ENCODE assay signal across 1 cellular context in the genomic region with DNA sequence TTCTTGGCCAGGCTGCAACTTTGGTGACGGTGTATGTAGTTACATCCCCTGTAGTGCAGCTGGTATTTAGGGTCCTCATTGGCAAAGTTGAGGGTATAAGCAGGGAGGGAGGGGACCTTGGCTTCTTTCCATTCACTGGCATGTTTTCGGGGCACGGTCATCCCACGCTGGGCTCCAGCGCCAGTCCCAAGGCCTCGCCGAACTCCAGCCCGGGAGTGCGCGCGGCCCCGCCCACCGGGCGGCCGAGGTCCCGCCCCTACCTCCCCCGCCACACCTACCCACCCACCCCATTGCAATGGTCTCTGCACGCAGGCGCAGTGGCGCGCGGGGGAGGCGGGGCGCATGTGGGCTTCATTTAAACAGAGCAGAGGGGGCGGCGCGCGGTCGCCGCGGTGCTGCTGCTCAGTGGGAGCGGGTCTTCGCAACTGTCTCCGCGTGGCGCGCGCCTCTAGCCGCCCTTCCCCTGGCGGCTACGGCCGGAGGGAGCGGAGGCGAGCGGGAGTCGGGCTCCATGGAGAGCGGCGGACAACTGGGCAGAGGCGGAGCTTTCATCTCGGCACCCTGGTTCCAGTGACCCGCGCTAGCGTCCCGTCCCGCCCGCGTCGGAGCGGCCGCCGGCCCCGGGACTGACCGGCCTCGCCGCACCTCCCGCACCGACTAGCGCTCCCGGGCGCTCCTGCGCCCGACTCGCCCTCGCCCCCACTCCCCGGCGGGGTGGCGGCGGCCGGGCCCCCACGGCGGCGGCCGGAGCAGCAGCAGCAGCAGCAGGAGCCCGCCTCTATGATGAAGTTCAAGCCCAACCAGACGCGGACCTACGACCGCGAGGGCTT.
A peak's percentile ranks its signal among the peaks of the same experiment; 100 is the strongest.
TF ChIP-seq lines count a peak whose summit lies in the region.

A gene (plus strand): TSS at position 383 of the 830 bp plus-strand sequence. CDS start 398 bp downstream, at position 781.

TF ChIP-seq in K562, 482 proteins besides CTCF, POLR2A, EP300 and RAD21 (continued from another document and continues in another):
- TF ChIP-seq, protein P1, sequence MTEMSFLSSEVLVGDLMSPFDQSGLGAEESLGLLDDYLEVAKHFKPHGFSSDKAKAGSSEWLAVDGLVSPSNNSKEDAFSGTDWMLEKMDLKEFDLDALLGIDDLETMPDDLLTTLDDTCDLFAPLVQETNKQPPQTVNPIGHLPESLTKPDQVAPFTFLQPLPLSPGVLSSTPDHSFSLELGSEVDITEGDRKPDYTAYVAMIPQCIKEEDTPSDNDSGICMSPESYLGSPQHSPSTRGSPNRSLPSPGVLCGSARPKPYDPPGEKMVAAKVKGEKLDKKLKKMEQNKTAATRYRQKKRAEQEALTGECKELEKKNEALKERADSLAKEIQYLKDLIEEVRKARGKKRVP (CRISPR knock-in tag; IDR thresholded peaks at IDR 0.05): 0 out of 2 replicates have a peak, but pooled peaks have one; percentile 42
- TF ChIP-seq FOXK2 (conservative IDR thresholded peaks at IDR 0.05 in 1 of 2, IDR thresholded peaks at IDR 0.05 in 1 of 2; ENCODE audit: low read depth in 2 of 2) (peak; percentile 4 to 13; a peak in 1 of 4 replicates), FIP1L1 (IDR thresholded peaks at IDR 0.05; ENCODE audit: low read depth, low read length, poor library complexity, severe bottlenecking) (peak; percentile 62), POLR2B (IDR thresholded peaks at IDR 0.05; ENCODE audit: low read depth, partially characterized antibody) (peak; percentile 91), HNRNPLL (IDR thresholded peaks at IDR 0.05; ENCODE audit: low read depth, low read length, poor library complexity, severe bottlenecking) (peak; percentile 38), ZBTB7A (IDR thresholded peaks at IDR 0.05; ENCODE audit: borderline replicate concordance, control insufficient read depth, low read depth, low read length) (peak; percentile 88; the same call in 1 of the 2 replicates), GABPB1 (CRISPR knock-in tag; IDR thresholded peaks at IDR 0.05) (0 out of 2 replicates have a peak, but pooled peaks have one; percentile 0), POLR2H (tag; IDR thresholded peaks at IDR 0.05; ENCODE audit: low read depth) (peak; percentile 95), TAF7 (tag; IDR thresholded peaks at IDR 0.05) (peak; percentile 43; the same call in 1 of the 2 replicates), MAZ (CRISPR knock-in tag; conservative IDR thresholded peaks at IDR 0.05 in 1 of 2, IDR thresholded peaks at IDR 0.05 in 1 of 2) (peak; percentile 60 to 71; a peak in 3 of 4 replicates), MEIS2 (IDR thresholded peaks at IDR 0.05; ENCODE audit: partially characterized antibody) (peak; percentile 32), BRD9 (IDR thresholded peaks at IDR 0.05; ENCODE audit: low read depth, partially characterized antibody) (peak; percentile 60), MTA3 (IDR thresholded peaks at IDR 0.05; ENCODE audit: borderline replicate concordance) (0 out of 2 replicates have a peak, but pooled peaks have one; percentile 58), MBD2 (IDR thresholded peaks at IDR 0.05; ENCODE audit: borderline replicate concordance, low read depth) (peak; percentile 63), KDM5B (IDR thresholded peaks at IDR 0.05; ENCODE audit: insufficient replicate concordance, low read depth, low read length) (peak; percentile 86), TAF9B (IDR thresholded peaks at IDR 0.05; ENCODE audit: partially characterized antibody) (peak; percentile 70), TOE1 (IDR thresholded peaks at IDR 0.05; ENCODE audit: borderline replicate concordance) (peak; percentile 64; the same call in 1 of the 2 replicates), TOE1 (CRISPR knock-in tag; IDR thresholded peaks at IDR 0.05; ENCODE audit: borderline replicate concordance, low read depth) (0 out of 2 replicates have a peak, but pooled peaks have one; percentile 21), SAP30 (IDR thresholded peaks at IDR 0.05; ENCODE audit: borderline replicate concordance, insufficient read depth, low read depth, low read length, poor library complexity, severe bottlenecking) (peak; percentile 46), CBX5 (IDR thresholded peaks at IDR 0.05; ENCODE audit: borderline replicate concordance, low read depth) (0 out of 2 replicates have a peak, but pooled peaks have one; percentile 6), TAF1 (IDR thresholded peaks at IDR 0.05; ENCODE audit: control insufficient read depth, extremely low read depth, insufficient read depth, low read length, severe bottlenecking) (peak; percentile 89), SMAD1 (IDR thresholded peaks at IDR 0.05; ENCODE audit: low read depth, low read length, partially characterized antibody) (peak; percentile 43), FOXP1 (CRISPR knock-in tag; IDR thresholded peaks at IDR 0.05) (peak; percentile 63; the same call in 1 of the 2 replicates), GABPA (tag; conservative IDR thresholded peaks at IDR 0.05; ENCODE audit: low read depth) (0 out of 2 replicates have a peak, but pooled peaks have one; percentile 17), CXXC5 (CRISPR knock-in tag; IDR thresholded peaks at IDR 0.05) (peak; percentile 74), CTBP1 (IDR thresholded peaks at IDR 0.05; ENCODE audit: borderline replicate concordance) (peak; percentile 43), RB1 (IDR thresholded peaks at IDR 0.05; ENCODE audit: low read depth) (peak; percentile 50), EP400 (IDR thresholded peaks at IDR 0.05) (peak; percentile 56), KLF13 (tag; IDR thresholded peaks at IDR 0.05; ENCODE audit: borderline replicate concordance, low read depth) (0 out of 2 replicates have a peak, but pooled peaks have one; percentile 42), NFIC (IDR thresholded peaks at IDR 0.05) (peak; percentile 79), HDAC1 (IDR thresholded peaks at IDR 0.05) (peak in 1 of 2 experiments; percentile 74; a peak in 2 of 4 replicates)
- TF ChIP-seq, protein P2, sequence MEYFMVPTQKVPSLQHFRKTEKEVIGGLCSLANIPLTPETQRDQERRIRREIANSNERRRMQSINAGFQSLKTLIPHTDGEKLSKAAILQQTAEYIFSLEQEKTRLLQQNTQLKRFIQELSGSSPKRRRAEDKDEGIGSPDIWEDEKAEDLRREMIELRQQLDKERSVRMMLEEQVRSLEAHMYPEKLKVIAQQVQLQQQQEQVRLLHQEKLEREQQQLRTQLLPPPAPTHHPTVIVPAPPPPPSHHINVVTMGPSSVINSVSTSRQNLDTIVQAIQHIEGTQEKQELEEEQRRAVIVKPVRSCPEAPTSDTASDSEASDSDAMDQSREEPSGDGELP (CRISPR knock-in tag; IDR thresholded peaks at IDR 0.05; ENCODE audit: borderline replicate concordance): peak; percentile 41; the same call in 1 of the 2 replicates
- TF ChIP-seq, protein P3, sequence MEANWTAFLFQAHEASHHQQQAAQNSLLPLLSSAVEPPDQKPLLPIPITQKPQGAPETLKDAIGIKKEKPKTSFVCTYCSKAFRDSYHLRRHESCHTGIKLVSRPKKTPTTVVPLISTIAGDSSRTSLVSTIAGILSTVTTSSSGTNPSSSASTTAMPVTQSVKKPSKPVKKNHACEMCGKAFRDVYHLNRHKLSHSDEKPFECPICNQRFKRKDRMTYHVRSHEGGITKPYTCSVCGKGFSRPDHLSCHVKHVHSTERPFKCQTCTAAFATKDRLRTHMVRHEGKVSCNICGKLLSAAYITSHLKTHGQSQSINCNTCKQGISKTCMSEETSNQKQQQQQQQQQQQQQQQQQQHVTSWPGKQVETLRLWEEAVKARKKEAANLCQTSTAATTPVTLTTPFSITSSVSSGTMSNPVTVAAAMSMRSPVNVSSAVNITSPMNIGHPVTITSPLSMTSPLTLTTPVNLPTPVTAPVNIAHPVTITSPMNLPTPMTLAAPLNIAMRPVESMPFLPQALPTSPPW (CRISPR knock-in tag; IDR thresholded peaks at IDR 0.05): peak; percentile 97
- TF ChIP-seq, protein P4, sequence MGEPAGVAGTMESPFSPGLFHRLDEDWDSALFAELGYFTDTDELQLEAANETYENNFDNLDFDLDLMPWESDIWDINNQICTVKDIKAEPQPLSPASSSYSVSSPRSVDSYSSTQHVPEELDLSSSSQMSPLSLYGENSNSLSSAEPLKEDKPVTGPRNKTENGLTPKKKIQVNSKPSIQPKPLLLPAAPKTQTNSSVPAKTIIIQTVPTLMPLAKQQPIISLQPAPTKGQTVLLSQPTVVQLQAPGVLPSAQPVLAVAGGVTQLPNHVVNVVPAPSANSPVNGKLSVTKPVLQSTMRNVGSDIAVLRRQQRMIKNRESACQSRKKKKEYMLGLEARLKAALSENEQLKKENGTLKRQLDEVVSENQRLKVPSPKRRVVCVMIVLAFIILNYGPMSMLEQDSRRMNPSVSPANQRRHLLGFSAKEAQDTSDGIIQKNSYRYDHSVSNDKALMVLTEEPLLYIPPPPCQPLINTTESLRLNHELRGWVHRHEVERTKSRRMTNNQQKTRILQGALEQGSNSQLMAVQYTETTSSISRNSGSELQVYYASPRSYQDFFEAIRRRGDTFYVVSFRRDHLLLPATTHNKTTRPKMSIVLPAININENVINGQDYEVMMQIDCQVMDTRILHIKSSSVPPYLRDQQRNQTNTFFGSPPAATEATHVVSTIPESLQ (CRISPR knock-in tag; IDR thresholded peaks at IDR 0.05): 0 out of 2 replicates have a peak, but pooled peaks have one; percentile 46
- TF ChIP-seq, protein P5, sequence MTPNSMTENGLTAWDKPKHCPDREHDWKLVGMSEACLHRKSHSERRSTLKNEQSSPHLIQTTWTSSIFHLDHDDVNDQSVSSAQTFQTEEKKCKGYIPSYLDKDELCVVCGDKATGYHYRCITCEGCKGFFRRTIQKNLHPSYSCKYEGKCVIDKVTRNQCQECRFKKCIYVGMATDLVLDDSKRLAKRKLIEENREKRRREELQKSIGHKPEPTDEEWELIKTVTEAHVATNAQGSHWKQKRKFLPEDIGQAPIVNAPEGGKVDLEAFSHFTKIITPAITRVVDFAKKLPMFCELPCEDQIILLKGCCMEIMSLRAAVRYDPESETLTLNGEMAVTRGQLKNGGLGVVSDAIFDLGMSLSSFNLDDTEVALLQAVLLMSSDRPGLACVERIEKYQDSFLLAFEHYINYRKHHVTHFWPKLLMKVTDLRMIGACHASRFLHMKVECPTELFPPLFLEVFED (CRISPR knock-in tag; conservative IDR thresholded peaks at IDR 0.05): 0 out of 2 replicates have a peak, but pooled peaks have one; percentile 28
- TF ChIP-seq, protein P6, sequence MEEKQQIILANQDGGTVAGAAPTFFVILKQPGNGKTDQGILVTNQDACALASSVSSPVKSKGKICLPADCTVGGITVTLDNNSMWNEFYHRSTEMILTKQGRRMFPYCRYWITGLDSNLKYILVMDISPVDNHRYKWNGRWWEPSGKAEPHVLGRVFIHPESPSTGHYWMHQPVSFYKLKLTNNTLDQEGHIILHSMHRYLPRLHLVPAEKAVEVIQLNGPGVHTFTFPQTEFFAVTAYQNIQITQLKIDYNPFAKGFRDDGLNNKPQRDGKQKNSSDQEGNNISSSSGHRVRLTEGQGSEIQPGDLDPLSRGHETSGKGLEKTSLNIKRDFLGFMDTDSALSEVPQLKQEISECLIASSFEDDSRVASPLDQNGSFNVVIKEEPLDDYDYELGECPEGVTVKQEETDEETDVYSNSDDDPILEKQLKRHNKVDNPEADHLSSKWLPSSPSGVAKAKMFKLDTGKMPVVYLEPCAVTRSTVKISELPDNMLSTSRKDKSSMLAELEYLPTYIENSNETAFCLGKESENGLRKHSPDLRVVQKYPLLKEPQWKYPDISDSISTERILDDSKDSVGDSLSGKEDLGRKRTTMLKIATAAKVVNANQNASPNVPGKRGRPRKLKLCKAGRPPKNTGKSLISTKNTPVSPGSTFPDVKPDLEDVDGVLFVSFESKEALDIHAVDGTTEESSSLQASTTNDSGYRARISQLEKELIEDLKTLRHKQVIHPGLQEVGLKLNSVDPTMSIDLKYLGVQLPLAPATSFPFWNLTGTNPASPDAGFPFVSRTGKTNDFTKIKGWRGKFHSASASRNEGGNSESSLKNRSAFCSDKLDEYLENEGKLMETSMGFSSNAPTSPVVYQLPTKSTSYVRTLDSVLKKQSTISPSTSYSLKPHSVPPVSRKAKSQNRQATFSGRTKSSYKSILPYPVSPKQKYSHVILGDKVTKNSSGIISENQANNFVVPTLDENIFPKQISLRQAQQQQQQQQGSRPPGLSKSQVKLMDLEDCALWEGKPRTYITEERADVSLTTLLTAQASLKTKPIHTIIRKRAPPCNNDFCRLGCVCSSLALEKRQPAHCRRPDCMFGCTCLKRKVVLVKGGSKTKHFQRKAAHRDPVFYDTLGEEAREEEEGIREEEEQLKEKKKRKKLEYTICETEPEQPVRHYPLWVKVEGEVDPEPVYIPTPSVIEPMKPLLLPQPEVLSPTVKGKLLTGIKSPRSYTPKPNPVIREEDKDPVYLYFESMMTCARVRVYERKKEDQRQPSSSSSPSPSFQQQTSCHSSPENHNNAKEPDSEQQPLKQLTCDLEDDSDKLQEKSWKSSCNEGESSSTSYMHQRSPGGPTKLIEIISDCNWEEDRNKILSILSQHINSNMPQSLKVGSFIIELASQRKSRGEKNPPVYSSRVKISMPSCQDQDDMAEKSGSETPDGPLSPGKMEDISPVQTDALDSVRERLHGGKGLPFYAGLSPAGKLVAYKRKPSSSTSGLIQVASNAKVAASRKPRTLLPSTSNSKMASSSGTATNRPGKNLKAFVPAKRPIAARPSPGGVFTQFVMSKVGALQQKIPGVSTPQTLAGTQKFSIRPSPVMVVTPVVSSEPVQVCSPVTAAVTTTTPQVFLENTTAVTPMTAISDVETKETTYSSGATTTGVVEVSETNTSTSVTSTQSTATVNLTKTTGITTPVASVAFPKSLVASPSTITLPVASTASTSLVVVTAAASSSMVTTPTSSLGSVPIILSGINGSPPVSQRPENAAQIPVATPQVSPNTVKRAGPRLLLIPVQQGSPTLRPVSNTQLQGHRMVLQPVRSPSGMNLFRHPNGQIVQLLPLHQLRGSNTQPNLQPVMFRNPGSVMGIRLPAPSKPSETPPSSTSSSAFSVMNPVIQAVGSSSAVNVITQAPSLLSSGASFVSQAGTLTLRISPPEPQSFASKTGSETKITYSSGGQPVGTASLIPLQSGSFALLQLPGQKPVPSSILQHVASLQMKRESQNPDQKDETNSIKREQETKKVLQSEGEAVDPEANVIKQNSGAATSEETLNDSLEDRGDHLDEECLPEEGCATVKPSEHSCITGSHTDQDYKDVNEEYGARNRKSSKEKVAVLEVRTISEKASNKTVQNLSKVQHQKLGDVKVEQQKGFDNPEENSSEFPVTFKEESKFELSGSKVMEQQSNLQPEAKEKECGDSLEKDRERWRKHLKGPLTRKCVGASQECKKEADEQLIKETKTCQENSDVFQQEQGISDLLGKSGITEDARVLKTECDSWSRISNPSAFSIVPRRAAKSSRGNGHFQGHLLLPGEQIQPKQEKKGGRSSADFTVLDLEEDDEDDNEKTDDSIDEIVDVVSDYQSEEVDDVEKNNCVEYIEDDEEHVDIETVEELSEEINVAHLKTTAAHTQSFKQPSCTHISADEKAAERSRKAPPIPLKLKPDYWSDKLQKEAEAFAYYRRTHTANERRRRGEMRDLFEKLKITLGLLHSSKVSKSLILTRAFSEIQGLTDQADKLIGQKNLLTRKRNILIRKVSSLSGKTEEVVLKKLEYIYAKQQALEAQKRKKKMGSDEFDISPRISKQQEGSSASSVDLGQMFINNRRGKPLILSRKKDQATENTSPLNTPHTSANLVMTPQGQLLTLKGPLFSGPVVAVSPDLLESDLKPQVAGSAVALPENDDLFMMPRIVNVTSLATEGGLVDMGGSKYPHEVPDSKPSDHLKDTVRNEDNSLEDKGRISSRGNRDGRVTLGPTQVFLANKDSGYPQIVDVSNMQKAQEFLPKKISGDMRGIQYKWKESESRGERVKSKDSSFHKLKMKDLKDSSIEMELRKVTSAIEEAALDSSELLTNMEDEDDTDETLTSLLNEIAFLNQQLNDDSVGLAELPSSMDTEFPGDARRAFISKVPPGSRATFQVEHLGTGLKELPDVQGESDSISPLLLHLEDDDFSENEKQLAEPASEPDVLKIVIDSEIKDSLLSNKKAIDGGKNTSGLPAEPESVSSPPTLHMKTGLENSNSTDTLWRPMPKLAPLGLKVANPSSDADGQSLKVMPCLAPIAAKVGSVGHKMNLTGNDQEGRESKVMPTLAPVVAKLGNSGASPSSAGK (IDR thresholded peaks at IDR 0.05): peak; percentile 45
